Comparison of ENCODE assay signal across 9 cellular contexts in the genomic region with DNA sequence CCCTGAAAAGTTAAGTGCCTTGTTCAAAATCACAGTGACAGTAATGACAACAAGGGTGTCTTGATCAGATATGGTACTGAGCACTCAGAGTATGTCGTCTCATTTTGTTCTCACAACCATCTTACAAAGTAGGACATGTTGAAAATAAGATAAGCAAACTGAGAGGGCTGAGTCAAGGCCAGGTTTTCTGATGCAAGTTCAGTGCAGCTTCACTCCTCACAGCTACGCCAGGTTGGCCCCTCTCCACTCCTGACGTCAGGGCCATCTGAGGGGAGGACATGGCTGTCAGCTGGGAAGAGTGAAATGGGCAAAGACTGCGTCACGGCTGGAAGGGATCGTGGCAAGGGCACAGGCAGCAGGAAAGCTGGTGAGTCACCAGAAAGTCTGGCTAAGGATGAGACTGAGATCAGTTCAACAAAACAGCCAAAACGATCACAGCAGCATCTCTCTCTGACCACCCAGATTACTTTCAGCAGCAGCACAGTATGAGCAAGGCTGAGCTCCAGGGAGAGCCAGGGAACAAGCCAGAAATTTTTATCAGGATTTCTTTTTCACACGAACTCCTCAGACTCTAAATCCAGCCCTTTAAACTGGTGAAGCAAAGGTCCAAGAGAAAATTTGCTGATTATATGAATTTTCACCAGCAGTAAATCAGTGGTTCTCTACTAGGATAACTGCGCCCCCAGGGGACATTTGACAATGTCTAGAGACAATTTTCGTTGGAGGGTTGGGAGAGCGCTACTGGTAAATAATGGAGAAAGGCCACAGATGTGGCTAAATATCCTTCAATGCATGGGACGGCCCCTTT.
DNase-seq lines count a peak whose midpoint lies in the region; ATAC-seq, FAIRE-seq and TF ChIP-seq lines count a peak whose summit lies in the region.
"Had no signal": no experiment of that assay in that cellular context is flagged by ENCODE, and none has a peak within 500 bp of the region (broad histone marks: within the 10 kb centered on the region; RNA-seq: fewer than 3 reads in every experiment).

No MANE protein-coding gene starts in this region.

- no TSS peak for BruUV-seq in K562 (replicated peaks; lab: Mats Ljungman, UMichigan)

- peaks cover 3 to 31% of the 10 kb centered on the region in 2 experiments; a peak in 3 of 5 replicates for H3K4me1 ChIP-seq in K562 (replicated peaks in 1 of 2; ENCODE audit: control insufficient read depth in 2 of 2, insufficient read depth in 2 of 2, low read length in 2 of 2)
- H3K4me1 ChIP-seq in testis: peaks cover 6% of the 10 kb centered on the region

- peak overlapping the region; percentile 66 for H3K4me2 ChIP-seq in K562 (ENCODE audit: insufficient read depth, low read length)

- H3K27me3 ChIP-seq in K562 (ENCODE audit: control insufficient read depth in 2 of 2, insufficient read depth in 2 of 2, low read length in 2 of 2) (no peaks in the 10 kb centered on the region), testis (no peaks in the 10 kb centered on the region)

- POLR2A ChIA-PET in K562 (lab: Yijun Ruan, JAX): interaction anchor here (0.5 to 1.4 kb wide), 4 partner anchors 10 to 1115 kb away, joined by 3 to 4 read pairs (median 4); no protein-coding TSS in a partner anchor
- POLR2A ChIA-PET in activated CD8-positive, alpha-beta T cell treated with anti-CD3 and anti-CD28 coated beads for 36 hours (lab: Charles Lee): no interaction called here

- peak overlapping the region; percentile 29 to 84; a peak in 2 of 4 replicates for H3K9ac ChIP-seq in K562 (ENCODE audit: insufficient read depth in 1 of 2, low read depth in 2 of 2, low read length in 2 of 2)

- peak; percentile 87 for FAIRE-seq in K562 (lab: Jason Lieb, UNC)

- H3K9me3 ChIP-seq in K562 (replicated peaks; ENCODE audit: control insufficient read depth, insufficient read depth, low read depth, low read length): no peaks in the 10 kb centered on the region
- no peaks in the 10 kb centered on the region for H3K9me3 ChIP-seq in testis

- H3K4me3 Mint-ChIP-seq in activated CD8-positive, alpha-beta T cell treated with anti-CD3 and anti-CD28 coated beads for 36 hours: no peak overlapping the region

- DNase-seq in DMS 273 (lab: John Stamatoyannopoulos, UW; ENCODE audit: unreplicated experiment) (peak; percentile 32), DMS 273 treated with DMSO at 0.1 percent for 48 hours (lab: John Stamatoyannopoulos, UW) (no peak), K562 (ENCODE audit: extremely low read depth in 1 of 4, low spot score in 3 of 4) (peak; percentile 16 to 79 (median 41)), left colon (peak; percentile 73 to 91), testis (peak; percentile 90)
- no peak for DNase-seq in activated CD8-positive, alpha-beta memory T cell treated with anti-CD3 and anti-CD28 coated beads, Interleukin-2, amount 50 U/mL, for 48 hours
- no peak for DNase-seq in activated CD8-positive, alpha-beta T cell treated with anti-CD3 and anti-CD28 coated beads for 36 hours

- TF ChIP-seq RAD21 in K562 (CRISPR knock-in tag; conservative IDR thresholded peaks at IDR 0.05 in 1 of 2, IDR thresholded peaks at IDR 0.05 in 1 of 2): peak in 1 of 2 experiments; percentile 33; a peak in 2 of 4 replicates

- H3K27ac Mint-ChIP-seq in activated CD8-positive, alpha-beta T cell treated with anti-CD3 and anti-CD28 coated beads for 36 hours: no peak overlapping the region

- TF ChIP-seq POLR2A in K562 (conservative IDR thresholded peaks at IDR 0.05) (no peak), testis (IDR thresholded peaks at IDR 0.05) (no peak)

- H3K27ac ChIP-seq in K562 (ENCODE audit: extremely low read depth, low read depth, low read length) (peak overlapping the region; percentile 50; the same call in 1 of the 3 replicates), testis (peak overlapping the region; percentile 64 to 86)
- H3K27ac ChIP-seq: 22Rv1 had no signal

- TF ChIP-seq CTCF in K562 (IDR thresholded peaks at IDR 0.05 in 2 of 3, conservative IDR thresholded peaks at IDR 0.05 in 1 of 3; ENCODE audit: insufficient read depth in 2 of 3, low read depth in 1 of 3, low read length in 3 of 3) (peak in 2 of 3 experiments; percentile 9 to 25; a peak in 2 of 6 replicates), testis (IDR thresholded peaks at IDR 0.05) (no peak)
- TF ChIP-seq CTCF in activated CD8-positive, alpha-beta T cell treated with anti-CD3 and anti-CD28 coated beads for 36 hours (IDR thresholded peaks at IDR 0.05): no peak

- in situ Hi-C loops in K562 (cut with MboI): no loop called here

- CTCF ChIA-PET in K562 (lab: Yijun Ruan, JAX; ENCODE audit: low intra/inter-chr PET ratio): no interaction called here
- CTCF ChIA-PET in activated CD8-positive, alpha-beta T cell treated with anti-CD3 and anti-CD28 coated beads for 36 hours (lab: Charles Lee): interaction anchor here (0.7 to 1.7 kb wide), 4 partner anchors 8 to 345 kb away, joined by 3 to 6 read pairs (median 5); no protein-coding TSS in a partner anchor

- H3K4me3 ChIP-seq in K562 (no peak overlapping the region), testis (no peak overlapping the region)

- peaks cover 36% of the 10 kb centered on the region for H3K36me3 Mint-ChIP-seq in activated CD8-positive, alpha-beta T cell treated with anti-CD3 and anti-CD28 coated beads for 36 hours (ENCODE audit: low read depth)

- peak; percentile 92 for TF ChIP-seq EP300 in K562 (IDR thresholded peaks at IDR 0.05; ENCODE audit: low read length)

- 17% methylated on average over 12 of the region's 12 CpGs for WGBS in K562 (ENCODE audit: insufficient coverage, low coverage, missing lambda C conversion rate)
- WGBS in testis, 2 donors: 35 to 39% methylated on average over 12 of the region's 12 CpGs

- no peaks in the 10 kb centered on the region for H3K9me1 ChIP-seq in K562 (ENCODE audit: control insufficient read depth, insufficient read depth, low read length)

- H3K27me3 Mint-ChIP-seq in activated CD8-positive, alpha-beta T cell treated with anti-CD3 and anti-CD28 coated beads for 36 hours: no peaks in the 10 kb centered on the region

- H2AFZ ChIP-seq in K562 (ENCODE audit: low read depth, low read length): peak overlapping the region; percentile 73

- H3K9me3 Mint-ChIP-seq in activated CD8-positive, alpha-beta T cell treated with anti-CD3 and anti-CD28 coated beads for 36 hours: peaks cover 28% of the 10 kb centered on the region

- ATAC-seq in K562 (peak; percentile 98), left colon (peak; percentile 33), GM18498 (IDR thresholded peaks at IDR 0.05; ENCODE audit: unreplicated experiment) (no peak)
- ATAC-seq in activated CD8-positive, alpha-beta T cell treated with anti-CD3 and anti-CD28 coated beads for 36 hours: no peak

- H3K36me3 ChIP-seq in K562 (ENCODE audit: control insufficient read depth, insufficient read depth, low read length) (no peaks in the 10 kb centered on the region), testis (ENCODE audit: low read depth, missing control alignments) (no peaks in the 10 kb centered on the region)

- H4K20me1 ChIP-seq in K562 (replicated peaks; ENCODE audit: control insufficient read depth, insufficient read depth, low read length): no peaks in the 10 kb centered on the region

- intact Hi-C loops in K562 (cut with micrococcal nuclease): loop anchor here (10.0 kb wide), 1 partner anchor 163 kb away; no protein-coding TSS in a partner anchor
- intact Hi-C loops in left colon (cut with DNase I, micrococcal nuclease): no loop called here
- intact Hi-C loops in testis (cut with DNase I; ENCODE audit: low total_unique reads): no loop called here
- intact Hi-C loops in activated CD8-positive, alpha-beta T cell treated with anti-CD3 and anti-CD28 coated beads for 36 hours (cut with micrococcal nuclease): no loop called here

- H3K79me2 ChIP-seq in K562 (ENCODE audit: control insufficient read depth, insufficient read depth, low read length): no peaks in the 10 kb centered on the region

- H3K4me1 Mint-ChIP-seq in activated CD8-positive, alpha-beta T cell treated with anti-CD3 and anti-CD28 coated beads for 36 hours (ENCODE audit: low read depth): peaks cover 46% of the 10 kb centered on the region

TF ChIP-seq in K562, 482 proteins besides CTCF, POLR2A, EP300 and RAD21 (continues in another document):
- no peak for TF ChIP-seq POLR2AphosphoS2 (IDR thresholded peaks at IDR 0.05; ENCODE audit: low read length)
- TF ChIP-seq CEBPB (tag; IDR thresholded peaks at IDR 0.05): peak; percentile 85
- TF ChIP-seq, protein P1, sequence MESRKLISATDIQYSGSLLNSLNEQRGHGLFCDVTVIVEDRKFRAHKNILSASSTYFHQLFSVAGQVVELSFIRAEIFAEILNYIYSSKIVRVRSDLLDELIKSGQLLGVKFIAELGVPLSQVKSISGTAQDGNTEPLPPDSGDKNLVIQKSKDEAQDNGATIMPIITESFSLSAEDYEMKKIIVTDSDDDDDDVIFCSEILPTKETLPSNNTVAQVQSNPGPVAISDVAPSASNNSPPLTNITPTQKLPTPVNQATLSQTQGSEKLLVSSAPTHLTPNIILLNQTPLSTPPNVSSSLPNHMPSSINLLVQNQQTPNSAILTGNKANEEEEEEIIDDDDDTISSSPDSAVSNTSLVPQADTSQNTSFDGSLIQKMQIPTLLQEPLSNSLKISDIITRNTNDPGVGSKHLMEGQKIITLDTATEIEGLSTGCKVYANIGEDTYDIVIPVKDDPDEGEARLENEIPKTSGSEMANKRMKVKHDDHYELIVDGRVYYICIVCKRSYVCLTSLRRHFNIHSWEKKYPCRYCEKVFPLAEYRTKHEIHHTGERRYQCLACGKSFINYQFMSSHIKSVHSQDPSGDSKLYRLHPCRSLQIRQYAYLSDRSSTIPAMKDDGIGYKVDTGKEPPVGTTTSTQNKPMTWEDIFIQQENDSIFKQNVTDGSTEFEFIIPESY (CRISPR knock-in tag; IDR thresholded peaks at IDR 0.05): no peak
- TF ChIP-seq UBTF (IDR thresholded peaks at IDR 0.05; ENCODE audit: borderline replicate concordance in 1 of 2, low read depth in 2 of 2, low read length in 2 of 2): no peak
- peak; percentile 69 for TF ChIP-seq NFIC (IDR thresholded peaks at IDR 0.05)
- no peak for TF ChIP-seq HIVEP1 (CRISPR knock-in tag; IDR thresholded peaks at IDR 0.05)

Comparison
In these comparisons a context has a peak if more than half of its experiments do, and no peak if none do; other contexts are left out.
1. DNase-seq: peak in DMS 273 (single experiment), K562 (4 of 4), left colon (2 of 2) and testis (single experiment); none in DMS 273 treated with DMSO at 0.1 percent for 48 hours (single experiment), activated CD8-positive, alpha-beta memory T cell treated with anti-CD3 and anti-CD28 coated beads, Interleukin-2, amount 50 U/mL, for 48 hours (single experiment) and activated CD8-positive, alpha-beta T cell treated with anti-CD3 and anti-CD28 coated beads for 36 hours (single experiment).
2. ATAC-seq: peak in K562 (single experiment) and left colon (single experiment); none in activated CD8-positive, alpha-beta T cell treated with anti-CD3 and anti-CD28 coated beads for 36 hours (single experiment) and GM18498 (single experiment).
3. CTCF ChIP-seq: peak in K562 (2 of 3); none in testis (0 of 3) and activated CD8-positive, alpha-beta T cell treated with anti-CD3 and anti-CD28 coated beads for 36 hours (single experiment).